ENCODE assay signal across 9 cellular contexts in the genomic region with DNA sequence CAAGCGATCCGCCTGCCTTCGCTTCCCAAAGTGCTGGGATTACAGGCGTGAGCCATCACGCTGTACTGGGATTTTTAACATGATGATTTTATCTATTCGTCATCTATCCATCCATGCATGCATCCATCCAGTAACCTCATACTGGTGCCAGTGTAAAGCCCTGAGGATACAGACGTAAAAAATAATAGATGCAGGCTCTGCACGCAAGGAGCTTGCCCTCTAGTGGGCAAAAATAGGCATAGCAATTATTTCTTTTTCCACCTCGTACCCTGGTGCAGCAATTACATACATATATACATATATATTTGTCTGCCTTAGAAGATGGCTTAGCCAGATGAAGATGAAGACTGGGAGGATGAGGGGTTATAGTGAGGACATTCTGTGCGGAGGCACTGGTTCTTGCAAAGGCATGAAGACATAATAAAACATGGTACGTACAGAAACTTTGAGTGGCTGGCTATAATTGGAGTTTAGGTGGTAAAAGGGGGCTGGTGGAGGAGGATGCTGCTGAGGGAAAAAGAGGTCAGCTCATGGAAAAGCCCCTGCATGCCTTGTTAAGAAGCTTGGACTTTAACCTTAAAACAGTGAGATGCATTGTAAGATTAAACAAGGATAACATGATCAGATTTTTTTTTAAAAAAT. TPM values are rescaled to one million over a fixed set of nuclear protein-coding genes. Genes with fewer than 3 reads are reported as not detected.
DNase-seq lines count a peak whose midpoint lies in the region; ATAC-seq, FAIRE-seq and TF ChIP-seq lines count a peak whose summit lies in the region.
"Had no signal": no experiment of that assay in that cellular context is flagged by ENCODE, and none has a peak within 500 bp of the region (broad histone marks: within the 10 kb centered on the region; RNA-seq: fewer than 3 reads in every experiment).

No MANE protein-coding gene starts in this region.

- no peak overlapping the region for H2BK15ac ChIP-seq in IMR-90 (ENCODE audit: low read depth, low read length)
- H2BK15ac ChIP-seq in mesenchymal stem cell (ENCODE audit: low read depth, poor library complexity, severe bottlenecking): no peak overlapping the region

- dilution Hi-C loops in IMR-90 (cut with HindIII; ENCODE audit: low sequenced_read_pairs, unreplicated experiment): no loop called here

- H3K23ac ChIP-seq in IMR-90 (ENCODE audit: low read depth, low read length): no peak overlapping the region
- H3K23ac ChIP-seq in mesenchymal stem cell (ENCODE audit: low read length in 2 of 2): no peak overlapping the region

- no peak overlapping the region for H2BK20ac ChIP-seq in IMR-90 (ENCODE audit: low read depth, low read length)

- no peak overlapping the region for H4K5ac ChIP-seq in IMR-90 (ENCODE audit: low read depth, low read length)

- CTCF ChIA-PET in A673 (lab: Charles Lee): interaction anchor here (0.6 to 1.2 kb wide), 5 partner anchors 22 to 302 kb away, joined by 3 to 12 read pairs (median 5); no protein-coding TSS in a partner anchor
- CTCF ChIA-PET in IMR-90 (lab: Yijun Ruan, JAX): interaction anchor here (0.6 to 2.9 kb wide), 11 partner anchors 14 to 249 kb away, joined by 3 to 17 read pairs (median 4); no protein-coding TSS in a partner anchor
- CTCF ChIA-PET in Panc1 (lab: Charles Lee): interaction anchor here (0.6 to 0.8 kb wide), 2 partner anchors 13 to 78 kb away, joined by 3 to 4 read pairs; no protein-coding TSS in a partner anchor

- in situ Hi-C loops in IMR-90 (cut with MboI; ENCODE audit: low sequenced_read_pairs): loop anchor here (25.0 kb wide), 2 partner anchors 485 to 610 kb away; a partner anchor contains a TSS
- in situ Hi-C loops in Panc1 (cut with HindIII; ENCODE audit: low pct_unique_long_range_greater_than_20kb, low sequenced_read_pairs): no loop called here

- peaks cover 7% of the 10 kb centered on the region for H3K4me1 Mint-ChIP-seq in activated T-helper 2 cell treated with anti-CD3 and anti-CD28 coated beads, Interferon-gamma antibody, Interleukin-2, Interleukin-4, amounts not matched to agents 10 μg/mL and 5 μg/mL and 100 μg/mL, durations not matched to agents 14 hours and 24 hours and 36 hours (ENCODE audit: low read depth)

- H3K9me3 ChIP-seq in A673 (ENCODE audit: low read depth, low read length, poor library complexity, severe bottlenecking): no peaks in the 10 kb centered on the region
- no peaks in the 10 kb centered on the region for H3K9me3 ChIP-seq in IMR-90 (ENCODE audit: control insufficient read depth, insufficient read depth, low read length)
- H3K9me3 ChIP-seq in Panc1 (ENCODE audit: control insufficient read depth, insufficient read depth, low read depth, low read length): no peaks in the 10 kb centered on the region
- H3K9me3 ChIP-seq in mesenchymal stem cell (ENCODE audit: control insufficient read depth, low read length): no peaks in the 10 kb centered on the region

- intact Hi-C loops in A673 (cut with micrococcal nuclease; ENCODE audit: unreplicated experiment): loop anchor here (2.0 to 5.0 kb wide), 2 partner anchors 81 to 480 kb away; no protein-coding TSS in a partner anchor
- intact Hi-C loops in IMR-90 (cut with micrococcal nuclease): loop anchor here (1.0 kb wide), 1 partner anchor 481 kb away; no protein-coding TSS in a partner anchor
- intact Hi-C loops in Panc1 (cut with micrococcal nuclease; ENCODE audit: unreplicated experiment): no loop called here
- intact Hi-C loops in activated T-helper 2 cell treated with anti-CD3 and anti-CD28 coated beads, Interferon-gamma antibody, Interleukin-2, Interleukin-4, amounts not matched to agents 10 μg/mL and 5 μg/mL and 100 μg/mL, durations not matched to agents 14 hours and 24 hours and 36 hours (cut with micrococcal nuclease): no loop called here

- H3K27me3 ChIP-seq in A673 (replicated peaks; ENCODE audit: insufficient read depth, low read depth, low read length, poor library complexity) (peaks cover 5% of the 10 kb centered on the region), IMR-90 (ENCODE audit: control insufficient read depth, insufficient read depth, low read length) (peaks cover 15% of the 10 kb centered on the region), Panc1 (ENCODE audit: control insufficient read depth, insufficient read depth, low read length) (0 out of 2 replicates have a peak, but pooled peaks cover 2% of the 10 kb centered on the region), mesenchymal stem cell (ENCODE audit: control insufficient read depth in 1 of 2, insufficient read depth in 1 of 2, low read length in 2 of 2) (peaks cover 0 to 29% of the 10 kb centered on the region in 2 experiments)

- H4K91ac ChIP-seq in IMR-90 (ENCODE audit: insufficient read depth, low read depth, low read length) (no peak overlapping the region), mesenchymal stem cell (ENCODE audit: low read length) (no peak overlapping the region)

- H3K4me1 ChIP-seq in A673 (ENCODE audit: insufficient read depth, low read length, poor library complexity, severe bottlenecking) (no peaks in the 10 kb centered on the region), IMR-90 (ENCODE audit: control insufficient read depth, insufficient read depth, low read length) (no peaks in the 10 kb centered on the region), Panc1 (ENCODE audit: control insufficient read depth, insufficient read depth, low read length) (no peaks in the 10 kb centered on the region), mesenchymal stem cell (ENCODE audit: control insufficient read depth, insufficient read depth, low read depth, low read length) (peaks cover 2% of the 10 kb centered on the region)

- H3K9ac ChIP-seq in IMR-90 (ENCODE audit: low read depth, low read length) (no peak overlapping the region), mesenchymal stem cell (ENCODE audit: low read length) (peak overlapping the region; percentile 6)

- no peaks in the 10 kb centered on the region for H4K20me1 ChIP-seq in IMR-90 (ENCODE audit: insufficient read depth, low read length)

- ATAC-seq in IMR-90 (ENCODE audit: low read depth) (peak; percentile 95), Panc1 (peak; percentile 85), HG02852 (IDR thresholded peaks at IDR 0.05; ENCODE audit: unreplicated experiment) (no peak)

- peaks cover 7% of the 10 kb centered on the region for H3K27me3 Mint-ChIP-seq in activated T-helper 2 cell treated with anti-CD3 and anti-CD28 coated beads, Interferon-gamma antibody, Interleukin-2, Interleukin-4, amounts not matched to agents 10 μg/mL and 5 μg/mL and 100 μg/mL, durations not matched to agents 14 hours and 24 hours and 36 hours (ENCODE audit: low read depth)

- H3K4ac ChIP-seq in IMR-90 (ENCODE audit: low read depth, low read length): no peak overlapping the region
- no peak overlapping the region for H3K4ac ChIP-seq in mesenchymal stem cell (ENCODE audit: low read depth in 1 of 2, low read length in 2 of 2)

- no peak overlapping the region for H3K27ac ChIP-seq in A673 (ENCODE audit: low read depth, low read length, poor library complexity, severe bottlenecking)
- no peak overlapping the region for H3K27ac ChIP-seq in IMR-90 (ENCODE audit: insufficient read depth, low read length)
- H3K27ac ChIP-seq in Panc1 (ENCODE audit: low read length): no peak overlapping the region
- H3K27ac ChIP-seq in mesenchymal stem cell (ENCODE audit: low read length, poor library complexity, severe bottlenecking): no peak overlapping the region
- H3K27ac ChIP-seq: epithelial cell of prostate had no signal

- no peak overlapping the region for H3K4me3 Mint-ChIP-seq in activated T-helper 2 cell treated with anti-CD3 and anti-CD28 coated beads, Interferon-gamma antibody, Interleukin-2, Interleukin-4, amounts not matched to agents 10 μg/mL and 5 μg/mL and 100 μg/mL, durations not matched to agents 14 hours and 24 hours and 36 hours (ENCODE audit: low read depth)

- H2BK120ac ChIP-seq in IMR-90 (ENCODE audit: low read depth, low read length) (no peak overlapping the region), mesenchymal stem cell (ENCODE audit: low read depth, low read length) (no peak overlapping the region)

- TF ChIP-seq RAD21 in IMR-90 (IDR thresholded peaks at IDR 0.05; ENCODE audit: low read length): peak; percentile 89

- H3K36me3 Mint-ChIP-seq in activated T-helper 2 cell treated with anti-CD3 and anti-CD28 coated beads, Interferon-gamma antibody, Interleukin-2, Interleukin-4, amounts not matched to agents 10 μg/mL and 5 μg/mL and 100 μg/mL, durations not matched to agents 14 hours and 24 hours and 36 hours (ENCODE audit: low read depth): no peaks in the 10 kb centered on the region

- no peaks in the 10 kb centered on the region for H3K9me3 Mint-ChIP-seq in activated T-helper 2 cell treated with anti-CD3 and anti-CD28 coated beads, Interferon-gamma antibody, Interleukin-2, Interleukin-4, amounts not matched to agents 10 μg/mL and 5 μg/mL and 100 μg/mL, durations not matched to agents 14 hours and 24 hours and 36 hours

- H3K36me3 ChIP-seq in A673 (ENCODE audit: insufficient read depth, low read length, poor library complexity, severe bottlenecking): no peaks in the 10 kb centered on the region
- H3K36me3 ChIP-seq in IMR-90 (ENCODE audit: control insufficient read depth, insufficient read depth, low read length): no peaks in the 10 kb centered on the region
- no peaks in the 10 kb centered on the region for H3K36me3 ChIP-seq in Panc1 (ENCODE audit: control insufficient read depth, insufficient read depth, low read length)
- no peaks in the 10 kb centered on the region for H3K36me3 ChIP-seq in mesenchymal stem cell (ENCODE audit: control insufficient read depth in 1 of 2, insufficient read depth in 2 of 2, low read depth in 1 of 2, low read length in 2 of 2)

- FAIRE-seq in G401.6 (lab: Jason Lieb, UNC): peak; percentile 53

- peak overlapping the region; percentile 3 for H2AFZ ChIP-seq in IMR-90 (replicated peaks; ENCODE audit: low read length, poor library complexity)
- H2AFZ ChIP-seq in mesenchymal stem cell (ENCODE audit: low read depth, low read length): no peak overlapping the region

- H3K9me1 ChIP-seq in IMR-90 (ENCODE audit: insufficient read depth, low read length): no peaks in the 10 kb centered on the region

- no peak for TF ChIP-seq POLR2A in IMR-90 (IDR thresholded peaks at IDR 0.05; ENCODE audit: low read depth, low read length)

- H3K4me3 ChIP-seq in A673 (ENCODE audit: low read depth, low read length, poor library complexity, severe bottlenecking) (no peak overlapping the region), IMR-90 (ENCODE audit: insufficient read depth, low read depth, low read length) (no peak overlapping the region), Panc1 (ENCODE audit: low read depth in 2 of 2, low read length in 2 of 2) (no peak overlapping the region), mesenchymal stem cell (ENCODE audit: insufficient read depth in 1 of 2, low read depth in 1 of 2, low read length in 2 of 2) (no peak overlapping the region)

- no peak overlapping the region for H4K8ac ChIP-seq in IMR-90 (ENCODE audit: low read depth in 2 of 2, low read length in 2 of 2)
- H4K8ac ChIP-seq in mesenchymal stem cell (ENCODE audit: low read length): no peak overlapping the region

- H2AK5ac ChIP-seq in IMR-90 (ENCODE audit: low read depth, low read length) (no peak overlapping the region), mesenchymal stem cell (ENCODE audit: low read length, severe bottlenecking) (no peak overlapping the region)

- 14% methylated on average over 1 of the region's 11 CpGs; no CpG with 5 or more reads in 1 of the 2 experiments for WGBS in IMR-90 (ENCODE audit: extremely low coverage in 2 of 2, insufficient read length in 1 of 2), 2 experiments
- 48% methylated on average over 10 of the region's 11 CpGs for WGBS in mesenchymal stem cell

- H2BK5ac ChIP-seq in IMR-90 (ENCODE audit: low read depth, low read length, poor library complexity, severe bottlenecking): no peak overlapping the region
- no peak overlapping the region for H2BK5ac ChIP-seq in mesenchymal stem cell (ENCODE audit: low read depth, low read length, poor library complexity, severe bottlenecking)

- H2AK9ac ChIP-seq in IMR-90 (replicated peaks; ENCODE audit: low read depth, low read length, poor library complexity): no peak overlapping the region

- no peak overlapping the region for H2BK12ac ChIP-seq in mesenchymal stem cell (ENCODE audit: low read length in 2 of 2)

- H3K56ac ChIP-seq in IMR-90 (ENCODE audit: extremely low read depth, insufficient read depth, low read length): no peak overlapping the region

- TF ChIP-seq CTCF in A673 (conservative IDR thresholded peaks at IDR 0.05; ENCODE audit: low read depth, low read length) (peak; percentile 91), IMR-90 (conservative IDR thresholded peaks at IDR 0.05; ENCODE audit: low read depth, low read length) (peak; percentile 93), Panc1 (IDR thresholded peaks at IDR 0.05) (peak; percentile 95)

- no peaks in the 10 kb centered on the region for H3K79me1 ChIP-seq in IMR-90 (ENCODE audit: low read depth in 1 of 2, low read length in 2 of 2)
- H3K79me1 ChIP-seq in mesenchymal stem cell (replicated peaks; ENCODE audit: low read length, poor library complexity, severe bottlenecking): no peaks in the 10 kb centered on the region

- POLR2A ChIA-PET in A673 (lab: Charles Lee; ENCODE audit: low non-redundant PET): no interaction called here
- POLR2A ChIA-PET in IMR-90 (lab: Charles Lee; ENCODE audit: unreplicated experiment): no interaction called here
- POLR2A ChIA-PET in Panc1 (lab: Charles Lee): interaction anchor here (0.7 kb wide), 1 partner anchor 44 kb away, joined by 12 read pairs; no protein-coding TSS in a partner anchor

- no TSS peak for BruUV-seq in A673 (replicated peaks; lab: Mats Ljungman, UMichigan)
- BruUV-seq in IMR-90 (replicated peaks; lab: Mats Ljungman, UMichigan): no TSS peak
- no TSS peak for BruUV-seq in Panc1 (replicated peaks; lab: Mats Ljungman, UMichigan)

- H3K18ac ChIP-seq in IMR-90 (ENCODE audit: low read depth, low read length) (no peak overlapping the region), mesenchymal stem cell (ENCODE audit: low read depth in 1 of 2, low read length in 2 of 2) (no peak overlapping the region)

- no peak overlapping the region for H3K14ac ChIP-seq in IMR-90 (replicated peaks; ENCODE audit: low read depth, low read length)
- H3K14ac ChIP-seq in mesenchymal stem cell (ENCODE audit: low read length in 2 of 2): no peak overlapping the region

- H3K4me2 ChIP-seq in IMR-90 (ENCODE audit: low read depth, low read length) (no peak overlapping the region), mesenchymal stem cell (ENCODE audit: low read length, poor library complexity, severe bottlenecking) (no peak overlapping the region)

- DNase-seq in A673 (ENCODE audit: low spot score) (peak; percentile 79), IMR-90 (peak; percentile 70), Panc1 (ENCODE audit: low read depth, low spot score) (no peak), dedifferentiated amniotic fluid mesenchymal stem cell (ENCODE audit: extremely low spot score) (peak; percentile 62), mesenchymal stem cell (peak; percentile 67)
- DNase-seq in activated T-helper 2 cell treated with anti-CD3 and anti-CD28 coated beads, Interferon-gamma antibody, Interleukin-2, Interleukin-4, amounts not matched to agents 10 μg/mL and 5 μg/mL and 100 μg/mL, durations not matched to agents 14 hours and 24 hours and 36 hours (ENCODE audit: low spot score): no peak

- no peak overlapping the region for H3K27ac Mint-ChIP-seq in activated T-helper 2 cell treated with anti-CD3 and anti-CD28 coated beads, Interferon-gamma antibody, Interleukin-2, Interleukin-4, amounts not matched to agents 10 μg/mL and 5 μg/mL and 100 μg/mL, durations not matched to agents 14 hours and 24 hours and 36 hours

RNA-seq across cellular contexts. Expression of a gene that starts 19.6 kb away (rescaled TPM):
- 28.6 and 30.8 TPM in 2 replicates for total RNA-seq in A673 (2021)
- total RNA-seq in IMR-90 (2012; rRNA removed): 4.1 and 4.7 TPM in 2 replicates
- 8.6 and 9.8 TPM in 2 replicates for polyA plus RNA-seq in IMR-90 (2012; rRNA removed)
- 4.6 and 7.3 TPM in 2 replicates for polyA plus RNA-seq in IMR-90 (2012; cell fraction: cytosol; rRNA removed)
- polyA plus RNA-seq in IMR-90 (2012; cell fraction: nucleus; rRNA removed; ENCODE audit: low replicate concordance): 2.1 and 3.8 TPM in 2 replicates
- total RNA-seq in Panc1 (2021; ENCODE audit: unreplicated experiment): 18.2 TPM
- 19.4 TPM for polyA plus RNA-seq in Panc1 (2012; ENCODE audit: insufficient read length)
- 5.9 TPM for polyA plus RNA-seq in mesenchymal stem cell (2013, experiment 1 of 2)
- 6.0 TPM for polyA plus RNA-seq in mesenchymal stem cell (2013, experiment 2 of 2)
- 67.1 and 68.4 TPM in 2 replicates for total RNA-seq in activated T-helper 2 cell treated with anti-CD3 and anti-CD28 coated beads, Interferon-gamma antibody, Interleukin-2, Interleukin-4, amounts not matched to agents 10 μg/mL and 5 μg/mL and 100 μg/mL, durations not matched to agents 14 hours and 24 hours and 36 hours

RNA-seq across cellular contexts. Expression of a gene that starts 44.6 kb away (rescaled TPM):
- total RNA-seq in A673 (2021) (5.1 and 6.7 TPM in 2 replicates), IMR-90 (2012; rRNA removed) (20.3 and 22.8 TPM in 2 replicates), Panc1 (2021; ENCODE audit: unreplicated experiment) (11.3 TPM)
- polyA plus RNA-seq in IMR-90 (2012; rRNA removed): 5.3 and 7.9 TPM in 2 replicates
- polyA plus RNA-seq in IMR-90 (2012; cell fraction: cytosol; rRNA removed): 1.3 and 2.0 TPM in 2 replicates
- 2.4 and 29.3 TPM in 2 replicates for polyA plus RNA-seq in IMR-90 (2012; cell fraction: nucleus; rRNA removed; ENCODE audit: low replicate concordance)
- polyA plus RNA-seq in Panc1 (2012; ENCODE audit: insufficient read length): 8.7 TPM
- 12.2 TPM for polyA plus RNA-seq in mesenchymal stem cell (2013, experiment 1 of 2)
- 14.6 TPM for polyA plus RNA-seq in mesenchymal stem cell (2013, experiment 2 of 2)
- total RNA-seq in activated T-helper 2 cell treated with anti-CD3 and anti-CD28 coated beads, Interferon-gamma antibody, Interleukin-2, Interleukin-4, amounts not matched to agents 10 μg/mL and 5 μg/mL and 100 μg/mL, durations not matched to agents 14 hours and 24 hours and 36 hours: 20.0 and 22.5 TPM in 2 replicates

Comparison
In these comparisons a context has a peak if more than half of its experiments do, and no peak if none do; other contexts are left out.
1. DNase-seq: peak in A673 (single experiment), IMR-90 (single experiment), dedifferentiated amniotic fluid mesenchymal stem cell (single experiment) and mesenchymal stem cell (single experiment); none in Panc1 (single experiment) and activated T-helper 2 cell treated with anti-CD3 and anti-CD28 coated beads, Interferon-gamma antibody, Interleukin-2, Interleukin-4, amounts not matched to agents 10 μg/mL and 5 μg/mL and 100 μg/mL, durations not matched to agents 14 hours and 24 hours and 36 hours (single experiment).
2. intact Hi-C loops: an anchor here in A673 (2.0 to 5.0 kb wide) and IMR-90 (1.0 kb wide); none called in Panc1 and activated T-helper 2 cell treated with anti-CD3 and anti-CD28 coated beads, Interferon-gamma antibody, Interleukin-2, Interleukin-4, amounts not matched to agents 10 μg/mL and 5 μg/mL and 100 μg/mL, durations not matched to agents 14 hours and 24 hours and 36 hours.
3. Peak in every context shown above with its lines, with median percentiles within 50 percentile points of each other: CTCF ChIP-seq.